25 cellular contexts compared by ENCODE assay signal in genomic region chr19:12655546-12655945, GRCh38. TPM values are rescaled to one million over a fixed set of nuclear protein-coding genes. Genes with fewer than 3 reads are reported as not detected.
"Had no signal": no experiment of that assay in that cellular context is flagged by ENCODE, and none has a peak within 500 bp of the region (broad histone marks: within the 10 kb centered on the region; RNA-seq: fewer than 3 reads in every experiment).

No MANE protein-coding gene starts in this region.

- H3K4me3 Mint-ChIP-seq: activated CD4-positive, alpha-beta T cell treated with anti-CD3 and anti-CD28 coated beads for 36 hours; activated CD8-positive, alpha-beta T cell treated with anti-CD3 and anti-CD28 coated beads for 36 hours; activated naive CD4-positive, alpha-beta T cell treated with anti-CD3 and anti-CD28 coated beads, Interleukin-2, amount 50 U/mL, for 24 hours; activated T-cell treated with anti-CD3 and anti-CD28 coated beads, Interleukin-2, amount 50 U/mL, for 72 hours had no signal

- H3K27me3 ChIP-seq: ascending aorta, body of pancreas had no signal

- H3K27ac Mint-ChIP-seq: activated CD4-positive, alpha-beta T cell treated with anti-CD3 and anti-CD28 coated beads for 36 hours; activated CD8-positive, alpha-beta T cell treated with anti-CD3 and anti-CD28 coated beads for 36 hours; activated naive CD4-positive, alpha-beta T cell treated with anti-CD3 and anti-CD28 coated beads, Interleukin-2, amount 50 U/mL, for 24 hours; activated T-cell treated with anti-CD3 and anti-CD28 coated beads, Interleukin-2, amount 50 U/mL, for 72 hours had no signal

- H3K27me3 Mint-ChIP-seq: activated CD4-positive, alpha-beta T cell treated with anti-CD3 and anti-CD28 coated beads for 36 hours; activated CD8-positive, alpha-beta T cell treated with anti-CD3 and anti-CD28 coated beads for 36 hours; activated naive CD4-positive, alpha-beta T cell treated with anti-CD3 and anti-CD28 coated beads, Interleukin-2, amount 50 U/mL, for 24 hours had no signal

- H3K27ac ChIP-seq: ascending aorta, body of pancreas, KMS-11, VCaP had no signal

- H3K4me2 ChIP-seq: KMS-11 had no signal

- H3K4me1 ChIP-seq: ascending aorta, body of pancreas had no signal

- FAIRE-seq: bronchial epithelial cell had no signal

- DNase-seq: activated CD4-positive, alpha-beta T cell treated with anti-CD3 and anti-CD28 coated beads for 36 hours; activated CD4-positive, alpha-beta T cell treated with anti-CD3 and anti-CD28 coated beads, Interleukin-2, amount 50 U/mL, for 1 hour; activated CD8-positive, alpha-beta memory T cell treated with anti-CD3 and anti-CD28 coated beads, Interleukin-2, amount 50 U/mL, for 4 hours; activated CD8-positive, alpha-beta T cell treated with anti-CD3 and anti-CD28 coated beads for 36 hours; activated effector memory CD4-positive, alpha-beta T cell treated with Interleukin-2 at 50 U/mL for 16 hours; activated naive CD4-positive, alpha-beta T cell; activated T-cell treated with anti-CD3 and anti-CD28 coated beads, Interleukin-2, amount 50 U/mL, for 72 hours; amniotic stem cell; body of pancreas; central memory CD4-positive, alpha-beta T cell; NCI-H1092; NCI-H1417; NCI-H2029 treated with DMSO at 0.1 percent for 48 hours; NCI-H446; NCI-H524; PC-3; SHP77 treated with DMSO at 0.1 percent for 48 hours had no signal

- H3K4me1 Mint-ChIP-seq: activated CD4-positive, alpha-beta T cell treated with anti-CD3 and anti-CD28 coated beads for 36 hours; activated naive CD4-positive, alpha-beta T cell treated with anti-CD3 and anti-CD28 coated beads, Interleukin-2, amount 50 U/mL, for 24 hours had no signal

- H3K4me3 ChIP-seq: ascending aorta, body of pancreas had no signal

- H3K9me3 ChIP-seq: ascending aorta, body of pancreas had no signal

- ATAC-seq: activated CD4-positive, alpha-beta T cell treated with anti-CD3 and anti-CD28 coated beads for 36 hours; activated CD8-positive, alpha-beta T cell treated with anti-CD3 and anti-CD28 coated beads for 36 hours; activated T-cell treated with anti-CD3 and anti-CD28 coated beads, Interleukin-2, amount 50 U/mL, for 72 hours; body of pancreas; PC-3 had no signal

- H3K9ac ChIP-seq: KMS-11 had no signal

- H3K9me3 Mint-ChIP-seq: activated CD8-positive, alpha-beta T cell treated with anti-CD3 and anti-CD28 coated beads for 36 hours; activated naive CD4-positive, alpha-beta T cell treated with anti-CD3 and anti-CD28 coated beads, Interleukin-2, amount 50 U/mL, for 24 hours; activated T-cell treated with anti-CD3 and anti-CD28 coated beads, Interleukin-2, amount 50 U/mL, for 72 hours had no signal

RNA-seq across cellular contexts. Expression of gene GNG14, which starts 32.3 kb away (rescaled TPM):
- total RNA-seq: activated CD4-positive, alpha-beta T cell treated with anti-CD3 and anti-CD28 coated beads for 36 hours; activated CD8-positive, alpha-beta T cell treated with anti-CD3 and anti-CD28 coated beads for 36 hours; activated T-cell treated with anti-CD3 and anti-CD28 coated beads, Interleukin-2, amount 50 U/mL, for 72 hours; ascending aorta; body of pancreas; bronchial epithelial cell; MCF 10A; PC-3; SK-MEL-5; T-helper 2 cell treated with Interferon-gamma antibody and Interleukin-4, amounts not matched to agents 100 ng/mL and 5 ng/mL, for 36 hours had no signal
